ENCODE assay signal across 9 cellular contexts in the genomic region with DNA sequence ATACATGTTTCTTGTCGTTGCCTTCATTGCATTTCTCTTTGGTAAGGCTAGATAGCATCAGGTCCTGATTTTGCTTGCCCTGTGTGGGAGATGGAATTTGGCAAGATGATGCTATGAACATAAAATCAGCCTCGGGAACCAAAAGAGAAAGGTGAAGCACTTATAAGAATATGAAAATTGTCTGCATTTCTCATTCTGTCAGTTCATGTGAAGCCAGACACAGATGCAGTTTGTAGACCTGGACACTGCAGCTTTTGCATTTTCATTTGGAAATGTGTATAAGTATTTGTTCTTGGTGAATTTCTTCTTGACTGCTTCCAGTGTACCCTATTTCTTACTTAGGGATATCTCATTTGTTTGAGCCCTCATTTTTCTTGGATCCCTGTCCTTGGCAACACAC. TPM values are rescaled to one million over a fixed set of nuclear protein-coding genes. Genes with fewer than 3 reads are reported as not detected.
DNase-seq lines count a peak whose midpoint lies in the region; ATAC-seq and TF ChIP-seq lines count a peak whose summit lies in the region.
"Had no signal": no experiment of that assay in that cellular context is flagged by ENCODE, and none has a peak within 500 bp of the region (broad histone marks: within the 10 kb centered on the region; RNA-seq: fewer than 3 reads in every experiment).

No MANE protein-coding gene starts in this region.

- H3K27me3 Mint-ChIP-seq in dendritic cell treated with granulocyte-macrophage colony-stimulating factor and Interleukin-4, amounts not matched to agents 40 ng/mL and 50 ng/mL, for 4 days, result no peaks in the 10 kb centered on the region
- H3K27me3 Mint-ChIP-seq in naive B cell, result no peaks in the 10 kb centered on the region

- H3K36me3 Mint-ChIP-seq in dendritic cell treated with granulocyte-macrophage colony-stimulating factor and Interleukin-4, amounts not matched to agents 40 ng/mL and 50 ng/mL, for 4 days (ENCODE audit: low read depth), result peaks cover 22% of the 10 kb centered on the region
- no peaks in the 10 kb centered on the region for H3K36me3 Mint-ChIP-seq in naive B cell

- intact Hi-C loops in dendritic cell treated with granulocyte-macrophage colony-stimulating factor and Interleukin-4, amounts not matched to agents 40 ng/mL and 50 ng/mL, for 4 days (cut with micrococcal nuclease), result loop anchor here (5.0 kb wide), 2 partner anchors 80 to 675 kb away; a partner anchor contains a TSS

- H3K9me3 Mint-ChIP-seq in dendritic cell treated with granulocyte-macrophage colony-stimulating factor and Interleukin-4, amounts not matched to agents 40 ng/mL and 50 ng/mL, for 4 days, result no peaks in the 10 kb centered on the region
- H3K9me3 Mint-ChIP-seq in naive B cell, result no peaks in the 10 kb centered on the region

- peak overlapping the region; percentile 84 for H3K4me3 ChIP-seq in AG09309 (ENCODE audit: control insufficient read depth, low read depth, low read length)

- H3K9me3 ChIP-seq in KOPT-K1 (ENCODE audit: insufficient read depth, low read length, poor library complexity, severe bottlenecking), result no peaks in the 10 kb centered on the region

- H3K27ac ChIP-seq in KOPT-K1 (ENCODE audit: low read depth, low read length, poor library complexity, severe bottlenecking), result peak overlapping the region; percentile 89

- H3K36me3 ChIP-seq in KOPT-K1 (ENCODE audit: insufficient read depth, low read length), result peaks cover 45% of the 10 kb centered on the region

- ATAC-seq in naive B cell (ENCODE audit: low read depth in 2 of 2) (no peak), HG03175 (IDR thresholded peaks at IDR 0.05; ENCODE audit: unreplicated experiment) (no peak)

- peak overlapping the region; percentile 91 for H3K27ac Mint-ChIP-seq in dendritic cell treated with granulocyte-macrophage colony-stimulating factor and Interleukin-4, amounts not matched to agents 40 ng/mL and 50 ng/mL, for 4 days
- H3K27ac Mint-ChIP-seq in naive B cell, result peak overlapping the region; percentile 61 to 96 (median 93)

- peaks cover 48% of the 10 kb centered on the region for H3K4me1 Mint-ChIP-seq in dendritic cell treated with granulocyte-macrophage colony-stimulating factor and Interleukin-4, amounts not matched to agents 40 ng/mL and 50 ng/mL, for 4 days (ENCODE audit: low read depth)
- peaks cover 41 to 73% (median 66%) of the 10 kb centered on the region in 3 donors for H3K4me1 Mint-ChIP-seq in naive B cell

- peak overlapping the region; percentile 93 for H3K4me3 Mint-ChIP-seq in dendritic cell treated with granulocyte-macrophage colony-stimulating factor and Interleukin-4, amounts not matched to agents 40 ng/mL and 50 ng/mL, for 4 days
- peak overlapping the region; percentile 89 to 98 (median 96) for H3K4me3 Mint-ChIP-seq in naive B cell

- DNase-seq in AG09309 (ENCODE audit: low read depth), result no peak
- DNase-seq in naive B cell, result no peak
- DNase-seq in DMS153 treated with DMSO at 0.1 percent for 48 hours (lab: John Stamatoyannopoulos, UW; ENCODE audit: unreplicated experiment), result no peak
- no peak for DNase-seq in EL
- DNase-seq in Ammon's horn (ENCODE audit: low spot score), result no peak
- DNase-seq: NCI-H1092 had no signal

- TF ChIP-seq CTCF in AG09309 (IDR thresholded peaks at IDR 0.05; ENCODE audit: control insufficient read depth, insufficient read depth, low read depth, low read length, missing control alignments), result no peak

RNA-seq across cellular contexts. Expression of a gene that starts 1.3 kb away (rescaled TPM):
- polyA plus RNA-seq in naive B cell (ENCODE audit: low read depth in 6 of 6), result 100 to 1,000 TPM; 414 to 531 (median 498) TPM

RNA-seq across cellular contexts. Expression of a gene that starts 23.0 kb away (rescaled TPM):
- polyA plus RNA-seq in naive B cell (ENCODE audit: low read depth in 6 of 6), result 1 to 10 TPM in 3 of 6 donors, under 1 TPM in 2, not detected in 1; 0.75 to 5.2 (median 1.3) TPM
